ENCODE assay signal across 8 cellular contexts in genomic region chr19:17346109-17346671, GRCh38. TPM values are rescaled to one million over a fixed set of nuclear protein-coding genes. Genes with fewer than 3 reads are reported as not detected.
DNase-seq lines count a peak whose midpoint lies in the region; ATAC-seq and TF ChIP-seq lines count a peak whose summit lies in the region.

No MANE protein-coding gene starts in this region.

- peak overlapping the region in 1 of 8 donors; percentile 29 for H3K4me3 Mint-ChIP-seq in CD4-positive, alpha-beta memory T cell
- peak overlapping the region in 1 of 8 donors; percentile 36 for H3K4me3 Mint-ChIP-seq in naive B cell
- no peak overlapping the region for H3K4me3 Mint-ChIP-seq in stimulated activated memory B cell treated with anti-CD40 and anti-IgM and Interleukin-4, amounts not matched to agents 10 μg/mL and 1 μg/mL and 100 μg/mL, for 72 hours

- no peaks in the 10 kb centered on the region for H3K4me1 ChIP-seq in CD4-positive, alpha-beta memory T cell (ENCODE audit: insufficient read depth, low read length)
- peaks cover 3% of the 10 kb centered on the region; the same call in 1 of the 2 replicates for H3K4me1 ChIP-seq in HAP-1

- no peak overlapping the region for H3K4me3 ChIP-seq in CD4-positive, alpha-beta memory T cell (ENCODE audit: low read length in 2 of 2)
- no peak overlapping the region for H3K4me3 ChIP-seq in HAP-1
- H3K4me3 ChIP-seq in epithelial cell of esophagus (ENCODE audit: low read length), result no peak overlapping the region

- ATAC-seq in naive B cell (ENCODE audit: low read depth in 2 of 2), result peak; percentile 90 to 97
- peak; percentile 91 for ATAC-seq in stimulated activated memory B cell treated with anti-CD40 and anti-IgM and Interleukin-4, amounts not matched to agents 10 μg/mL and 1 μg/mL and 100 μg/mL, for 72 hours
- ATAC-seq in GM21529 (IDR thresholded peaks at IDR 0.05; ENCODE audit: unreplicated experiment), result no peak

- no peak overlapping the region for H3K27ac ChIP-seq in CD4-positive, alpha-beta memory T cell (ENCODE audit: low read depth, low read length)

- no peaks in the 10 kb centered on the region for H3K36me3 Mint-ChIP-seq in CD4-positive, alpha-beta memory T cell
- no peaks in the 10 kb centered on the region for H3K36me3 Mint-ChIP-seq in naive B cell
- H3K36me3 Mint-ChIP-seq in stimulated activated memory B cell treated with anti-CD40 and anti-IgM and Interleukin-4, amounts not matched to agents 10 μg/mL and 1 μg/mL and 100 μg/mL, for 72 hours, result peaks cover 4% of the 10 kb centered on the region

- H3K27me3 Mint-ChIP-seq in CD4-positive, alpha-beta memory T cell, result peaks cover 10 to 11% of the 10 kb centered on the region in 2 donors
- H3K27me3 Mint-ChIP-seq in naive B cell, result peaks cover 14 to 42% (median 14%) of the 10 kb centered on the region in 3 donors
- peaks cover 38% of the 10 kb centered on the region for H3K27me3 Mint-ChIP-seq in stimulated activated memory B cell treated with anti-CD40 and anti-IgM and Interleukin-4, amounts not matched to agents 10 μg/mL and 1 μg/mL and 100 μg/mL, for 72 hours

- CTCF ChIA-PET in CD4-positive, alpha-beta memory T cell (lab: Charles Lee; ENCODE audit: partially characterized antibody), result interaction anchor here (0.7 to 4.0 kb wide), 16 partner anchors 10 to 119 kb away, joined by 3 to 24 read pairs (median 4); partner anchors contain the start of genes ANO8 and DDA1

- no peaks in the 10 kb centered on the region for H3K36me3 ChIP-seq in CD4-positive, alpha-beta memory T cell (ENCODE audit: insufficient read depth, low read length)
- peaks cover 20% of the 10 kb centered on the region for H3K36me3 ChIP-seq in HAP-1 (replicated peaks)

- DNase-seq in CD4-positive, alpha-beta memory T cell, result peak in 4 of 5 donors; percentile 66 to 71 (median 68)
- DNase-seq in HAP-1 (ENCODE audit: low spot score in 2 of 2) (peak; percentile 58 to 88), NOMO-1 treated with DMSO at 0.1 percent for 48 hours (lab: John Stamatoyannopoulos, UW; ENCODE audit: unreplicated experiment) (peak; percentile 56), epithelial cell of esophagus (ENCODE audit: low read depth) (peak; percentile 69), naive B cell (peak; percentile 73)
- DNase-seq in activated CD8-positive, alpha-beta memory T cell treated with anti-CD3 and anti-CD28 coated beads for 48 hours (ENCODE audit: low read depth in 2 of 3, low spot score in 2 of 3), result peak; percentile 57 to 75 (median 61)

- in situ Hi-C loops in HAP-1 (cut with MboI; ENCODE audit: low sequenced_read_pairs), result no loop called here

- POLR2A ChIA-PET in CD4-positive, alpha-beta memory T cell (lab: Charles Lee; ENCODE audit: partially characterized antibody), result interaction anchor here (1.0 kb wide), 1 partner anchor 11 kb away, joined by 4 read pairs; no protein-coding TSS in a partner anchor

- H3K9me3 ChIP-seq in CD4-positive, alpha-beta memory T cell (ENCODE audit: control insufficient read depth in 1 of 2, low read length in 2 of 2), result no peaks in the 10 kb centered on the region
- H3K9me3 ChIP-seq in HAP-1, result no peaks in the 10 kb centered on the region

- TF ChIP-seq CTCF in epithelial cell of esophagus (IDR thresholded peaks at IDR 0.05; ENCODE audit: insufficient read depth, low read depth, low read length, missing control alignments), result peak; percentile 84

- peaks cover 5 to 7% (median 6%) of the 10 kb centered on the region in 4 donors for H3K4me1 Mint-ChIP-seq in CD4-positive, alpha-beta memory T cell
- H3K4me1 Mint-ChIP-seq in naive B cell, result peaks cover 4 to 19% (median 14%) of the 10 kb centered on the region in 3 donors
- peaks cover 16% of the 10 kb centered on the region for H3K4me1 Mint-ChIP-seq in stimulated activated memory B cell treated with anti-CD40 and anti-IgM and Interleukin-4, amounts not matched to agents 10 μg/mL and 1 μg/mL and 100 μg/mL, for 72 hours

- intact Hi-C loops in CD4-positive, alpha-beta memory T cell (cut with micrococcal nuclease), result loop anchor here (1.0 kb wide), 3 partner anchors 9 to 54 kb away; partner anchors contain the start of gene GTPBP3

- no peaks in the 10 kb centered on the region for H3K27me3 ChIP-seq in CD4-positive, alpha-beta memory T cell (ENCODE audit: insufficient read depth, low read length)
- H3K27me3 ChIP-seq in HAP-1 (ENCODE audit: low read depth), result no peaks in the 10 kb centered on the region

- peak overlapping the region in 1 of 7 donors; percentile 46 for H3K27ac Mint-ChIP-seq in CD4-positive, alpha-beta memory T cell
- no peak overlapping the region for H3K27ac Mint-ChIP-seq in naive B cell
- H3K27ac Mint-ChIP-seq in stimulated activated memory B cell treated with anti-CD40 and anti-IgM and Interleukin-4, amounts not matched to agents 10 μg/mL and 1 μg/mL and 100 μg/mL, for 72 hours, result no peak overlapping the region

- H3K9me3 Mint-ChIP-seq in CD4-positive, alpha-beta memory T cell, result no peaks in the 10 kb centered on the region
- no peaks in the 10 kb centered on the region for H3K9me3 Mint-ChIP-seq in naive B cell
- no peaks in the 10 kb centered on the region for H3K9me3 Mint-ChIP-seq in stimulated activated memory B cell treated with anti-CD40 and anti-IgM and Interleukin-4, amounts not matched to agents 10 μg/mL and 1 μg/mL and 100 μg/mL, for 72 hours

RNA-seq across cellular contexts. Expression of gene GTPBP3, which starts 8.8 kb away (rescaled TPM):
- 10 to 100 TPM; 53.7 to 58.4 TPM for total RNA-seq in CD4-positive, alpha-beta memory T cell
- 10 to 100 TPM in 1 of 2 donors, 1 to 10 TPM in 1; 6.4 to 12.7 TPM for polyA plus RNA-seq in CD4-positive, alpha-beta memory T cell
- 1 to 10 TPM; 5.6 to 9.7 (median 6.8) TPM for polyA plus RNA-seq in naive B cell (ENCODE audit: low read depth in 6 of 6)

RNA-seq across cellular contexts. Expression of gene ANO8, which starts 11.5 kb away (rescaled TPM):
- total RNA-seq in CD4-positive, alpha-beta memory T cell, result 10 to 100 TPM; 17.7 to 21.5 TPM
- under 1 TPM in 1 of 2 donors, not detected in 1; 0.11 TPM for polyA plus RNA-seq in CD4-positive, alpha-beta memory T cell
- polyA plus RNA-seq in naive B cell (ENCODE audit: low read depth in 6 of 6), result not detected

RNA-seq across cellular contexts. Expression of gene PLVAP, which starts 31.0 kb away (rescaled TPM):
- total RNA-seq in CD4-positive, alpha-beta memory T cell, result under 1 TPM in 1 of 2 experiments, not detected in 1; 0.23 TPM
- not detected for polyA plus RNA-seq in CD4-positive, alpha-beta memory T cell
- polyA plus RNA-seq in naive B cell (ENCODE audit: low read depth in 6 of 6), result not detected

RNA-seq across cellular contexts. Expression of gene DDA1, which starts 36.8 kb away (rescaled TPM):
- 10 to 100 TPM; 36.4 to 42.6 TPM for total RNA-seq in CD4-positive, alpha-beta memory T cell
- 10 to 100 TPM; 31.6 to 42.6 TPM for polyA plus RNA-seq in CD4-positive, alpha-beta memory T cell
- polyA plus RNA-seq in naive B cell (ENCODE audit: low read depth in 6 of 6), result 10 to 100 TPM; 16.2 to 25.0 (median 22.6) TPM

RNA-seq across cellular contexts. Expression of gene MRPL34, which starts 40.5 kb away (rescaled TPM):
- 10 to 100 TPM; 69.4 to 74.1 TPM for total RNA-seq in CD4-positive, alpha-beta memory T cell
- 100 to 1,000 TPM; 231 to 250 TPM for polyA plus RNA-seq in CD4-positive, alpha-beta memory T cell
- polyA plus RNA-seq in naive B cell (ENCODE audit: low read depth in 6 of 6), result 100 to 1,000 TPM; 121 to 189 (median 160) TPM
